In the genomic region with DNA sequence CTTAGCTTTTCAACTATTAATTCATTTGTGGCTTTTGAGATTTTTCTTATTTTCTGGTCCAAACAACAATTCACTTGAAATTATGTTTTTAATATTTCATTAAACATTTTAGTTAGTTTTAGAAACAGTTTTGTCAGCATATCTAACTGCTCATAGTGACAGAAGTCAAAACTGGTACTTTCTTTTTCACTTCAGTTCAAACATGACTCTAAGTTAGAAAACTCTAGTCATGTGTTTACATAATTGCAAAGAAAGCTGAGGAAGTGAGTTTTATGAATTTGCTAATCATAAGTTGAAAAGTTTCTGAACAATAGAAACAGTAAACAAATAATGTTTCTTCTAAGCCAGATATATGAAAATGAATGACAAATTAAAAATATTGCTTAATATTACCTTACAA, we compare ENCODE assay signal across 18 cellular contexts.
DNase-seq lines count a peak whose midpoint lies in the region; ATAC-seq, FAIRE-seq and TF ChIP-seq lines count a peak whose summit lies in the region.
"Had no signal": no experiment of that assay in that cellular context is flagged by ENCODE, and none has a peak within 500 bp of the region (broad histone marks: within the 10 kb centered on the region; RNA-seq: fewer than 3 reads in every experiment).

No MANE protein-coding gene starts in this region.

- H3K4me2 ChIP-seq in MM.1S (ENCODE audit: low read depth, low read length) (peak overlapping the region; percentile 35; the same call in 1 of the 2 replicates), GM12878 (ENCODE audit: control insufficient read depth, insufficient read depth) (no peak overlapping the region)

- no peak for TF ChIP-seq RAD21 in GM12878 (IDR thresholded peaks at IDR 0.05; ENCODE audit: insufficient read depth, low read depth, low read length)

- no peaks in the 10 kb centered on the region for H3F3A ChIP-seq in MM.1S (ENCODE audit: insufficient read depth, low read length)

- FAIRE-seq in GM12878 (lab: Jason Lieb, UNC) (no peak), kidney (lab: Jason Lieb, UNC) (peak; percentile 54)
- FAIRE-seq: A204.1, HepG2 had no signal

- POLR2A ChIA-PET in GM12878 (lab: Charles Lee): no interaction called here

- no peaks in the 10 kb centered on the region for H3K9me2 ChIP-seq in MM.1S (replicated peaks; ENCODE audit: insufficient read depth, low read length)

- H3K9ac ChIP-seq in MM.1S (ENCODE audit: low read length): no peak overlapping the region
- H3K9ac ChIP-seq in GM12878 (ENCODE audit: control insufficient read depth, insufficient read depth, low read length): no peak overlapping the region
- no peak overlapping the region for H3K9ac ChIP-seq in kidney (ENCODE audit: low read length in 2 of 2)
- H3K9ac ChIP-seq: GM23248 had no signal

- no peak overlapping the region for H2AFZ ChIP-seq in MM.1S (ENCODE audit: low read length)
- no peak overlapping the region for H2AFZ ChIP-seq in GM12878 (ENCODE audit: control insufficient read depth, low read depth, low read length)
- H2AFZ ChIP-seq: GM23248 had no signal

- H3K4me3 ChIP-seq in MM.1S (ENCODE audit: low read length) (0 out of 2 replicates have a peak overlapping the region, but pooled peaks have one; percentile 4), GM12878 (no peak overlapping the region), kidney (ENCODE audit: low read length in 2 of 2) (no peak overlapping the region)
- H3K4me3 ChIP-seq: GM23248, HAP-1 had no signal

- H3K79me2 ChIP-seq in MM.1S (ENCODE audit: low read length) (no peaks in the 10 kb centered on the region), GM12878 (ENCODE audit: control insufficient read depth, insufficient read depth, low read length) (no peaks in the 10 kb centered on the region)

- in situ Hi-C loops in GM12878 (cut with MboI): no loop called here
- in situ Hi-C loops in ACHN (cut with HindIII; ENCODE audit: low pct_ligation_motif_present, low pct_unique_long_range_greater_than_20kb, low sequenced_read_pairs): no loop called here
- in situ Hi-C loops in G401 (cut with HindIII; ENCODE audit: low sequenced_read_pairs): no loop called here

- RAD21 ChIA-PET in GM12878 (lab: Charles Lee; ENCODE audit: unreplicated experiment): no interaction called here

- H3K4me1 ChIP-seq in MM.1S (ENCODE audit: low read length): 0 out of 2 replicates have a peak, but pooled peaks cover 3% of the 10 kb centered on the region
- H3K4me1 ChIP-seq in GM12878 (ENCODE audit: control insufficient read depth, insufficient read depth, low read length): no peaks in the 10 kb centered on the region
- no peaks in the 10 kb centered on the region for H3K4me1 ChIP-seq in kidney (ENCODE audit: control insufficient read depth in 1 of 2, insufficient read depth in 1 of 2, low read depth in 1 of 2, low read length in 2 of 2)

- H4K20me1 ChIP-seq in MM.1S (ENCODE audit: insufficient read depth, low read length) (no peaks in the 10 kb centered on the region), GM12878 (ENCODE audit: control insufficient read depth, insufficient read depth) (no peaks in the 10 kb centered on the region)

- no TSS peak for BruUV-seq in GM12878 (replicated peaks; lab: Mats Ljungman, UMichigan)

- H3K36me3 ChIP-seq in MM.1S (replicated peaks; ENCODE audit: insufficient read depth, low read length) (no peaks in the 10 kb centered on the region), GM12878 (ENCODE audit: control insufficient read depth in 2 of 2, insufficient read depth in 2 of 2, low read length in 1 of 2) (no peaks in the 10 kb centered on the region), kidney (ENCODE audit: control insufficient read depth in 1 of 2, insufficient read depth in 2 of 2, low read length in 2 of 2) (no peaks in the 10 kb centered on the region)
- H3K36me3 ChIP-seq: HAP-1 had no signal

- peak; percentile 55 for ATAC-seq in GM21786 (IDR thresholded peaks at IDR 0.05; ENCODE audit: unreplicated experiment)
- peak; percentile 63 for ATAC-seq in GM12878
- no peak for ATAC-seq in HG03521 (IDR thresholded peaks at IDR 0.05; ENCODE audit: unreplicated experiment)
- ATAC-seq: HepG2 had no signal

- intact Hi-C loops in GM12878 (cut with micrococcal nuclease; ENCODE audit: unreplicated experiment) (no loop called here), kidney (cut with DNase I) (no loop called here)

- TF ChIP-seq CTCF in MM.1S (IDR thresholded peaks at IDR 0.05; ENCODE audit: low read length) (no peak), GM12878 (IDR thresholded peaks at IDR 0.05 in 2 of 3, conservative IDR thresholded peaks at IDR 0.05 in 1 of 3; ENCODE audit: control insufficient read depth in 2 of 3, extremely low read depth in 1 of 3, insufficient read depth in 1 of 3, low read depth in 3 of 3, low read length in 3 of 3) (no peak), kidney (IDR thresholded peaks at IDR 0.05; ENCODE audit: borderline replicate concordance, extremely low read depth, insufficient read depth) (no peak)

- TF ChIP-seq POLR2A in GM12878 (IDR thresholded peaks at IDR 0.05; ENCODE audit: low read depth, low read length): no peak

- H3K27ac ChIP-seq in MM.1S (ENCODE audit: low read length) (peak overlapping the region; percentile 4; the same call in 1 of the 2 replicates), GM12878 (ENCODE audit: control insufficient read depth, insufficient read depth) (no peak overlapping the region), kidney (ENCODE audit: low read depth in 2 of 2, low read length in 2 of 2) (no peak overlapping the region)
- H3K27ac ChIP-seq: C4-2B, GM23248 had no signal

- H3K27me3 ChIP-seq in MM.1S (replicated peaks; ENCODE audit: insufficient read depth, low read length) (no peaks in the 10 kb centered on the region), GM12878 (replicated peaks in 1 of 2; ENCODE audit: control insufficient read depth in 2 of 2, insufficient read depth in 2 of 2, low read length in 1 of 2) (no peaks in the 10 kb centered on the region)

- CTCF ChIA-PET in GM12878 (lab: Yijun Ruan, JAX): no interaction called here

- SMC1A ChIA-PET in GM12878 (lab: Charles Lee; ENCODE audit: uncharacterized antibody, unreplicated experiment): interaction anchor here (0.6 to 0.9 kb wide), 2 partner anchors 15 to 1221 kb away, joined by 3 read pairs; no protein-coding TSS in a partner anchor

- no peak for TF ChIP-seq EP300 in GM12878 (IDR thresholded peaks at IDR 0.05; ENCODE audit: borderline replicate concordance in 1 of 2, control insufficient read depth in 1 of 2, low read depth in 2 of 2, low read length in 2 of 2)

- peak; percentile 43 for DNase-seq in MM.1S
- DNase-seq in GM12878 (ENCODE audit: low read depth, low spot score): no peak
- DNase-seq in kidney: no peak
- DNase-seq in GM03348 (ENCODE audit: low spot score): no peak
- no peak for DNase-seq in ACHN
- no peak for DNase-seq in G401 (ENCODE audit: low spot score)
- DNase-seq: AML-193; Calu3; CD4-positive, alpha-beta memory T cell; DMS79 treated with DMSO at 0.1 percent for 48 hours; GM23248; KBM-7 had no signal

- H3K9me3 ChIP-seq in MM.1S (replicated peaks; ENCODE audit: insufficient read depth, low read length) (no peaks in the 10 kb centered on the region), GM12878 (replicated peaks; ENCODE audit: control insufficient read depth, insufficient read depth, low read length) (no peaks in the 10 kb centered on the region), kidney (ENCODE audit: control insufficient read depth in 1 of 2, low read length in 2 of 2) (peaks cover 0 to 3% of the 10 kb centered on the region in 2 donors)
- H3K9me3 ChIP-seq: HAP-1 had no signal

TF ChIP-seq in GM12878, 131 proteins besides CTCF, POLR2A, EP300 and RAD21 (continues in another document):
- TF ChIP-seq SIX5 (IDR thresholded peaks at IDR 0.05; ENCODE audit: low read depth, low read length, severe bottlenecking) (no peak), FOXK2 (IDR thresholded peaks at IDR 0.05) (no peak), ZBED1 (IDR thresholded peaks at IDR 0.05; ENCODE audit: borderline replicate concordance) (no peak), ZBTB33 (IDR thresholded peaks at IDR 0.05) (no peak), KLF5 (IDR thresholded peaks at IDR 0.05; ENCODE audit: partially characterized antibody) (no peak), NFIC (IDR thresholded peaks at IDR 0.05; ENCODE audit: low read depth, low read length) (no peak)
- TF ChIP-seq, protein P1, sequence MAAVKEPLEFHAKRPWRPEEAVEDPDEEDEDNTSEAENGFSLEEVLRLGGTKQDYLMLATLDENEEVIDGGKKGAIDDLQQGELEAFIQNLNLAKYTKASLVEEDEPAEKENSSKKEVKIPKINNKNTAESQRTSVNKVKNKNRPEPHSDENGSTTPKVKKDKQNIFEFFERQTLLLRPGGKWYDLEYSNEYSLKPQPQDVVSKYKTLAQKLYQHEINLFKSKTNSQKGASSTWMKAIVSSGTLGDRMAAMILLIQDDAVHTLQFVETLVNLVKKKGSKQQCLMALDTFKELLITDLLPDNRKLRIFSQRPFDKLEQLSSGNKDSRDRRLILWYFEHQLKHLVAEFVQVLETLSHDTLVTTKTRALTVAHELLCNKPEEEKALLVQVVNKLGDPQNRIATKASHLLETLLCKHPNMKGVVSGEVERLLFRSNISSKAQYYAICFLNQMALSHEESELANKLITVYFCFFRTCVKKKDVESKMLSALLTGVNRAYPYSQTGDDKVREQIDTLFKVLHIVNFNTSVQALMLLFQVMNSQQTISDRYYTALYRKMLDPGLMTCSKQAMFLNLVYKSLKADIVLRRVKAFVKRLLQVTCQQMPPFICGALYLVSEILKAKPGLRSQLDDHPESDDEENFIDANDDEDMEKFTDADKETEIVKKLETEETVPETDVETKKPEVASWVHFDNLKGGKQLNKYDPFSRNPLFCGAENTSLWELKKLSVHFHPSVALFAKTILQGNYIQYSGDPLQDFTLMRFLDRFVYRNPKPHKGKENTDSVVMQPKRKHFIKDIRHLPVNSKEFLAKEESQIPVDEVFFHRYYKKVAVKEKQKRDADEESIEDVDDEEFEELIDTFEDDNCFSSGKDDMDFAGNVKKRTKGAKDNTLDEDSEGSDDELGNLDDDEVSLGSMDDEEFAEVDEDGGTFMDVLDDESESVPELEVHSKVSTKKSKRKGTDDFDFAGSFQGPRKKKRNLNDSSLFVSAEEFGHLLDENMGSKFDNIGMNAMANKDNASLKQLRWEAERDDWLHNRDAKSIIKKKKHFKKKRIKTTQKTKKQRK (IDR thresholded peaks at IDR 0.05; ENCODE audit: low read depth, low read length): no peak
